21 cellular contexts compared by ENCODE assay signal in genomic region chr7:157825325-157825724, GRCh38.
DNase-seq lines count a peak whose midpoint lies in the region; ATAC-seq lines count a peak whose summit lies in the region.
"Had no signal": no experiment of that assay in that cellular context is flagged by ENCODE, and none has a peak within 500 bp of the region (broad histone marks: within the 10 kb centered on the region; RNA-seq: fewer than 3 reads in every experiment).

No MANE protein-coding gene starts in this region.

- H3K4me1 Mint-ChIP-seq in activated CD4-positive, alpha-beta T cell treated with anti-CD3 and anti-CD28 coated beads for 36 hours = peaks cover 34% of the 10 kb centered on the region
- H3K4me1 Mint-ChIP-seq in naive thymus-derived CD4-positive, alpha-beta T cell = peaks cover 9 to 45% (median 39%) of the 10 kb centered on the region in 7 donors
- H3K4me1 Mint-ChIP-seq: endodermal cell; stimulated activated naive B cell treated with anti-CD40 and anti-IgM and Interleukin-4, amounts not matched to agents 10 μg/mL and 1 μg/mL and 100 μg/mL, for 72 hours had no signal

- no peaks in the 10 kb centered on the region for H3K27me3 ChIP-seq in naive thymus-derived CD4-positive, alpha-beta T cell (ENCODE audit: control insufficient read depth in 2 of 2, insufficient read depth in 2 of 2, low read length in 2 of 2)
- H3K27me3 ChIP-seq: right lobe of liver had no signal

- H3K36me3 ChIP-seq in naive thymus-derived CD4-positive, alpha-beta T cell (ENCODE audit: control insufficient read depth in 2 of 3, insufficient read depth in 3 of 3, low read length in 3 of 3) = no peaks in the 10 kb centered on the region
- H3K36me3 ChIP-seq: breast epithelium, right lobe of liver, thoracic aorta had no signal

- no peaks in the 10 kb centered on the region for H3K9me3 ChIP-seq in naive thymus-derived CD4-positive, alpha-beta T cell (ENCODE audit: control insufficient read depth in 2 of 3, low read length in 3 of 3)
- H3K9me3 ChIP-seq: breast epithelium, right lobe of liver, thoracic aorta had no signal

- H3K36me3 Mint-ChIP-seq in activated CD4-positive, alpha-beta T cell treated with anti-CD3 and anti-CD28 coated beads for 36 hours (ENCODE audit: low read depth) = no peaks in the 10 kb centered on the region
- no peaks in the 10 kb centered on the region for H3K36me3 Mint-ChIP-seq in naive thymus-derived CD4-positive, alpha-beta T cell
- H3K36me3 Mint-ChIP-seq: stimulated activated naive B cell treated with anti-CD40 and anti-IgM and Interleukin-4, amounts not matched to agents 10 μg/mL and 1 μg/mL and 100 μg/mL, for 72 hours had no signal

- intact Hi-C loops in activated CD4-positive, alpha-beta T cell treated with anti-CD3 and anti-CD28 coated beads for 36 hours (cut with DNase I, micrococcal nuclease) = loop anchor here (2.0 to 10.0 kb wide), 4 partner anchors 52 to 521 kb away; no protein-coding TSS in a partner anchor
- intact Hi-C loops in naive thymus-derived CD4-positive, alpha-beta T cell (cut with micrococcal nuclease) = loop anchor here in 1 of 2 donors (5.0 kb wide), 2 partner anchors 323 to 353 kb away; no protein-coding TSS in a partner anchor

- in situ Hi-C loops in G401 (cut with HindIII; ENCODE audit: low sequenced_read_pairs) = no loop called here

- peak; percentile 41 for DNase-seq in activated CD4-positive, alpha-beta T cell treated with anti-CD3 and anti-CD28 coated beads for 36 hours
- DNase-seq in activated CD4-positive, alpha-beta T cell treated with anti-CD3 and anti-CD28 coated beads, Interleukin-2, amount 50 U/mL, for 1 hour = no peak
- DNase-seq in A172 (ENCODE audit: low spot score) (peak; percentile 57), RPMI7951 (ENCODE audit: low read depth) (peak; percentile 9), G401 (ENCODE audit: low spot score) (no peak), T-helper 9 cell (no peak), NCI-H1694 (lab: John Stamatoyannopoulos, UW) (no peak)
- DNase-seq in naive thymus-derived CD4-positive, alpha-beta T cell = no peak
- DNase-seq: DND-41; endodermal cell; Karpas-422; NCI-H1048; NCI-H2029 treated with DMSO at 0.1 percent for 48 hours; NCI-H446; nephron progenitor cell; SHP77 treated with DMSO at 0.1 percent for 48 hours; stimulated activated naive B cell treated with anti-CD40 and anti-IgM and Interleukin-4, amounts not matched to agents 10 μg/mL and 1 μg/mL and 100 μg/mL, for 72 hours had no signal

- peak overlapping the region; percentile 58 for H3K27ac Mint-ChIP-seq in activated CD4-positive, alpha-beta T cell treated with anti-CD3 and anti-CD28 coated beads for 36 hours
- peak overlapping the region in 8 of 9 donors; percentile 25 to 80 (median 56) for H3K27ac Mint-ChIP-seq in naive thymus-derived CD4-positive, alpha-beta T cell
- H3K27ac Mint-ChIP-seq: endodermal cell; nephron progenitor cell; stimulated activated naive B cell treated with anti-CD40 and anti-IgM and Interleukin-4, amounts not matched to agents 10 μg/mL and 1 μg/mL and 100 μg/mL, for 72 hours had no signal

- ATAC-seq in activated CD4-positive, alpha-beta T cell treated with anti-CD3 and anti-CD28 coated beads for 36 hours = peak; percentile 86
- no peak for ATAC-seq in naive thymus-derived CD4-positive, alpha-beta T cell
- ATAC-seq: right lobe of liver; stimulated activated naive B cell treated with anti-CD40 and anti-IgM and Interleukin-4, amounts not matched to agents 10 μg/mL and 1 μg/mL and 100 μg/mL, for 72 hours had no signal

- POLR2A ChIA-PET in activated CD4-positive, alpha-beta T cell treated with anti-CD3 and anti-CD28 coated beads for 36 hours (lab: Charles Lee) = no interaction called here
- POLR2A ChIA-PET in naive thymus-derived CD4-positive, alpha-beta T cell (lab: Charles Lee) = interaction anchor here (0.8 to 5.4 kb wide), 5 partner anchors 10 to 81 kb away, joined by 3 to 43 read pairs (median 3); no protein-coding TSS in a partner anchor

- H3K9me3 Mint-ChIP-seq in activated CD4-positive, alpha-beta T cell treated with anti-CD3 and anti-CD28 coated beads for 36 hours (ENCODE audit: low read depth) = no peaks in the 10 kb centered on the region
- no peaks in the 10 kb centered on the region for H3K9me3 Mint-ChIP-seq in naive thymus-derived CD4-positive, alpha-beta T cell
- H3K9me3 Mint-ChIP-seq: endodermal cell; nephron progenitor cell; stimulated activated naive B cell treated with anti-CD40 and anti-IgM and Interleukin-4, amounts not matched to agents 10 μg/mL and 1 μg/mL and 100 μg/mL, for 72 hours had no signal

- H3K4me1 ChIP-seq in naive thymus-derived CD4-positive, alpha-beta T cell (ENCODE audit: control insufficient read depth in 2 of 2, insufficient read depth in 2 of 2, low read length in 2 of 2) = peaks cover 0 to 47% of the 10 kb centered on the region in 2 donors
- H3K4me1 ChIP-seq: breast epithelium, right lobe of liver had no signal

- H3K27ac ChIP-seq in naive thymus-derived CD4-positive, alpha-beta T cell (ENCODE audit: low read depth, low read length) = no peak overlapping the region
- H3K27ac ChIP-seq: breast epithelium, coronary artery, right lobe of liver, thoracic aorta had no signal

- H3K4me3 ChIP-seq in naive thymus-derived CD4-positive, alpha-beta T cell (ENCODE audit: low read length) = no peak overlapping the region
- H3K4me3 ChIP-seq: breast epithelium, coronary artery, right lobe of liver, thoracic aorta had no signal

- CTCF ChIA-PET in activated CD4-positive, alpha-beta T cell treated with anti-CD3 and anti-CD28 coated beads for 36 hours (lab: Charles Lee) = interaction anchor here (0.6 to 0.8 kb wide), 2 partner anchors 10 to 857 kb away, joined by 3 to 4 read pairs; no protein-coding TSS in a partner anchor
- CTCF ChIA-PET in naive thymus-derived CD4-positive, alpha-beta T cell (lab: Charles Lee) = interaction anchor here (1.0 kb wide), 1 partner anchor 54 kb away, joined by 3 read pairs; no protein-coding TSS in a partner anchor

- H3K27me3 Mint-ChIP-seq in activated CD4-positive, alpha-beta T cell treated with anti-CD3 and anti-CD28 coated beads for 36 hours = no peaks in the 10 kb centered on the region
- H3K27me3 Mint-ChIP-seq in naive thymus-derived CD4-positive, alpha-beta T cell = no peaks in the 10 kb centered on the region
- H3K27me3 Mint-ChIP-seq: stimulated activated naive B cell treated with anti-CD40 and anti-IgM and Interleukin-4, amounts not matched to agents 10 μg/mL and 1 μg/mL and 100 μg/mL, for 72 hours had no signal

- H3K4me3 Mint-ChIP-seq in activated CD4-positive, alpha-beta T cell treated with anti-CD3 and anti-CD28 coated beads for 36 hours = no peak overlapping the region
- peak overlapping the region in 6 of 10 donors; percentile 3 to 65 (median 40) for H3K4me3 Mint-ChIP-seq in naive thymus-derived CD4-positive, alpha-beta T cell
- H3K4me3 Mint-ChIP-seq: endodermal cell; nephron progenitor cell; stimulated activated naive B cell treated with anti-CD40 and anti-IgM and Interleukin-4, amounts not matched to agents 10 μg/mL and 1 μg/mL and 100 μg/mL, for 72 hours had no signal

Comparison
In these comparisons a context has a peak if more than half of its experiments do, and no peak if none do; other contexts are left out.
1. DNase-seq: peak in activated CD4-positive, alpha-beta T cell treated with anti-CD3 and anti-CD28 coated beads for 36 hours (single experiment), A172 (single experiment) and RPMI7951 (single experiment); none in activated CD4-positive, alpha-beta T cell treated with anti-CD3 and anti-CD28 coated beads, Interleukin-2, amount 50 U/mL, for 1 hour (single experiment), naive thymus-derived CD4-positive, alpha-beta T cell (0 of 9), G401 (single experiment), T-helper 9 cell (single experiment) and NCI-H1694 (single experiment).